ENCODE assay signal across 8 cellular contexts in the genomic region with DNA sequence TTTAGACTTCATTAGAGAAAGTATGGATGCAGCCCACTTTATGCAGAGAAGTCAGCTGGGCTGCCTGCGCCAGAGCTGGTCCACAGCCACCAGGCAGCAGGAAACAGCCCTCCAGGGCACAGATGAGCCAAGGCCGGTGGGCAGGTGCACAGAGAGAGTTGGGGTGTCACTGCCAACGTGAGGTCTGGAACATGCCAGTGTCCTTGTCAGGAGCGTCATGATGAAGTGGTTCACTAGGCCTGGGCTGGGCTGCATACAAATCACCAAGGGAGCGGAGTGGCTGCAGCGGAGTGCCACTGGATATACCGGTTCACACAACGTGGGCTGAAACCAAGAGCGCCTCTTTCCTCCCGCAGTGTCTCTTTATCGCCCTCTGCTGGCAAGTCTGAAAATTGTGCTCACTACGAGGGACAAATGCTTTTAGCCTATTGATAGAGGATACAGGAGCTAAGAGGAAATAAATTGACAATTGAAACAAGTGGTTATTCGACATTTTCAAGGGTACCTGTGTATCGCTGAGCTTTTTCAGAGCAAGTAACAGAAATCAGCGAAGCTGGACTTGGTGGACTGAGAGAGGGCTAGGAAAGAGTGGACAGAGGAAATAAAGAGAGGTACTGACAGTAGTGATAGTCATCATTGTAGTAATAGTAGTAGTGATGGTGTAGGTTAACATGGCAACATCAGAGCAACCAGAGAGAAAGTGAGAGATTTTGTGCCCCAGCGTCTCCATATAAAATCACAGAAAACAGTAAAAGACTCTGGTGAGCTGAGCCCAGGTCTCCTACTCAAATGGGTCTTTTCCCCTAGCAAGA. TPM values are rescaled to one million over a fixed set of nuclear protein-coding genes. Genes with fewer than 3 reads are reported as not detected.
DNase-seq lines count a peak whose midpoint lies in the region; ATAC-seq and TF ChIP-seq lines count a peak whose summit lies in the region.

No MANE protein-coding gene starts in this region.

- H3K9ac ChIP-seq in neural progenitor cell: no peak overlapping the region

- no peaks in the 10 kb centered on the region for H3K36me3 Mint-ChIP-seq in neural progenitor cell

- TF ChIP-seq CTCF in LNCaP clone FGC (IDR thresholded peaks at IDR 0.05; ENCODE audit: control insufficient read depth, extremely low read depth, insufficient read depth) (peak; percentile 95), fibroblast of mammary gland (conservative IDR thresholded peaks at IDR 0.05; ENCODE audit: control insufficient read depth, insufficient read depth, low read depth, low read length) (peak; percentile 98), neural progenitor cell (IDR thresholded peaks at IDR 0.05) (peak; percentile 93)

- peak overlapping the region; percentile 80 for H2AFZ ChIP-seq in neural progenitor cell (replicated peaks)

- no peaks in the 10 kb centered on the region for H3K27me3 ChIP-seq in neural progenitor cell

- no peak overlapping the region for H3K4me2 ChIP-seq in neural progenitor cell

- H3K27ac Mint-ChIP-seq in neural progenitor cell: no peak overlapping the region
- H3K27ac Mint-ChIP-seq in stimulated activated naive CD8-positive, alpha-beta T cell treated with anti-CD3 and anti-CD28 coated beads, Interleukin-15, amount 100 ng/mL, for 72 hours: no peak overlapping the region

- H4K20me1 ChIP-seq in neural progenitor cell (ENCODE audit: low read depth): no peaks in the 10 kb centered on the region

- no peaks in the 10 kb centered on the region for H3K36me3 ChIP-seq in neural progenitor cell

- no peaks in the 10 kb centered on the region for H3F3A ChIP-seq in neural progenitor cell (ENCODE audit: low read depth)

- no peaks in the 10 kb centered on the region for H3K79me2 ChIP-seq in neural progenitor cell (ENCODE audit: low read depth)

- H3K9me3 Mint-ChIP-seq in neural progenitor cell: peaks cover 10% of the 10 kb centered on the region
- no peaks in the 10 kb centered on the region for H3K9me3 Mint-ChIP-seq in stimulated activated naive CD8-positive, alpha-beta T cell treated with anti-CD3 and anti-CD28 coated beads, Interleukin-15, amount 100 ng/mL, for 72 hours

- ATAC-seq in GM21737 (IDR thresholded peaks at IDR 0.05; ENCODE audit: unreplicated experiment): peak; percentile 89
- ATAC-seq in stimulated activated naive CD8-positive, alpha-beta T cell treated with anti-CD3 and anti-CD28 coated beads, Interleukin-15, amount 100 ng/mL, for 72 hours: peak; percentile 94

- no peak overlapping the region for H3K4me3 Mint-ChIP-seq in neural progenitor cell
- peak overlapping the region; percentile 69 to 87 for H3K4me3 Mint-ChIP-seq in stimulated activated naive CD8-positive, alpha-beta T cell treated with anti-CD3 and anti-CD28 coated beads, Interleukin-15, amount 100 ng/mL, for 72 hours

- no peak overlapping the region for H3K27ac ChIP-seq in neural progenitor cell

- no peaks in the 10 kb centered on the region for H3K9me3 ChIP-seq in neural progenitor cell (ENCODE audit: low read depth)

- DNase-seq in DMS153 treated with DMSO at 0.1 percent for 48 hours (lab: John Stamatoyannopoulos, UW; ENCODE audit: unreplicated experiment): peak; percentile 86
- DNase-seq in LNCaP clone FGC (ENCODE audit: low read depth): peak; percentile 85
- DNase-seq in RPMI7951 (ENCODE audit: low read depth): peak; percentile 70
- peak; percentile 66 for DNase-seq in activated T-helper 1 cell treated with Interleukin-2 at 50 U/mL for 16 hours (ENCODE audit: low read depth)
- DNase-seq in fibroblast of mammary gland (ENCODE audit: low read depth): peak; percentile 75
- DNase-seq in neural progenitor cell (ENCODE audit: low spot score): peak; percentile 83
- DNase-seq in stimulated activated naive CD8-positive, alpha-beta T cell treated with anti-CD3 and anti-CD28 coated beads, Interleukin-15, amount 100 ng/mL, for 72 hours: peak; percentile 84 to 85

- H3K4me1 ChIP-seq in neural progenitor cell: no peaks in the 10 kb centered on the region

- H3K4me3 ChIP-seq in LNCaP clone FGC (ENCODE audit: low read depth, low read length): no peak overlapping the region
- H3K4me3 ChIP-seq in fibroblast of mammary gland (ENCODE audit: control insufficient read depth, low read depth, low read length): no peak overlapping the region
- H3K4me3 ChIP-seq in neural progenitor cell: no peak overlapping the region

- H3K27me3 Mint-ChIP-seq in neural progenitor cell (ENCODE audit: insufficient read depth, low read depth): no peaks in the 10 kb centered on the region
- peaks cover 19% of the 10 kb centered on the region for H3K27me3 Mint-ChIP-seq in stimulated activated naive CD8-positive, alpha-beta T cell treated with anti-CD3 and anti-CD28 coated beads, Interleukin-15, amount 100 ng/mL, for 72 hours

- H3K4me1 Mint-ChIP-seq in neural progenitor cell: no peaks in the 10 kb centered on the region
- peaks cover 12% of the 10 kb centered on the region for H3K4me1 Mint-ChIP-seq in stimulated activated naive CD8-positive, alpha-beta T cell treated with anti-CD3 and anti-CD28 coated beads, Interleukin-15, amount 100 ng/mL, for 72 hours

RNA-seq across cellular contexts. Expression of a gene that starts 52.0 kb away (rescaled TPM):
- total RNA-seq in RPMI7951 (2014; rRNA removed; shearing (Covaris generic)): 9.6 and 10.1 TPM in 2 replicates
- 2.0 and 11.4 TPM in 2 replicates for total RNA-seq in neural progenitor cell (ENCODE audit: low replicate concordance)

RNA-seq across cellular contexts. Expression of a gene that starts 52.8 kb away (rescaled TPM):
- 46.8 and 55.6 TPM in 2 replicates for total RNA-seq in RPMI7951 (2014; rRNA removed; shearing (Covaris generic))
- total RNA-seq in neural progenitor cell (ENCODE audit: low replicate concordance): 46.6 and 70.8 TPM in 2 replicates

RNA-seq across cellular contexts. Expression of a gene that starts 53.3 kb away (rescaled TPM):
- total RNA-seq in RPMI7951 (2014; rRNA removed; shearing (Covaris generic)): 49.1 and 58.3 TPM in 2 replicates
- 65.1 and 103 TPM in 2 replicates for total RNA-seq in neural progenitor cell (ENCODE audit: low replicate concordance)
